Comparison of ENCODE assay signal across 8 cellular contexts in the genomic region with DNA sequence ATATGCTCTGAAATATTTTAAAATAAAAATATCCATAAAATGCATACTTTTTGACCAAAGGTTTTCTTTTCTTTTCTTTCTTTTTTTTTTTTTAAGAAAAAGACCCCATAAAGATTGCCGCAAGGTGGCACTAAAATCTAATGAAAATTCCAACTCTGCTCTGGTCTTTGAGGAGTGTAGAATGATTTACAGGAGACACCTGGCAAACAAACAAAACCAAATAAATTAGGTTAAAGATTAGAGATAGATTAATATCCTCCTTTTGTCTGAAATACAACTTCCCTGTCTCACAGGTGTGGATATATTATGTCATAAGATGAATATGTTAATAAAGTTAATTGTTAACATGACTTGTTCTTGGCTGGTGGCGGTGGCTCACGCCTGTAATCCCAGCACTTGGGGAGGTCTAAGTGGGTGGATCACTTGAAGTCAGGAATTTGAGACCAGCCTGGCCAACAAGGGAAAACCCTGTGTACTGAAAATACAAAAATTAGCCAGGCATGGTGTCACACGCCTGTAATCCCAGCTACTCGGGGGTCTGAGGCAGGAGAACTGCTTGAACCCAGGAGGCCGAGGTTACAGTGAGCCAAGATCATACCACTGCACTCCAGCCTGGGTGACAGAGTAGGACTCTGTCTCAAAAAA. TPM values are rescaled to one million over a fixed set of nuclear protein-coding genes. Genes with fewer than 3 reads are reported as not detected.
DNase-seq lines count a peak whose midpoint lies in the region; ATAC-seq, FAIRE-seq and TF ChIP-seq lines count a peak whose summit lies in the region.

No MANE protein-coding gene starts in this region.

- H3K36me3 Mint-ChIP-seq in activated CD8-positive, alpha-beta T cell treated with anti-CD3 and anti-CD28 coated beads for 36 hours (ENCODE audit: low read depth), result peaks cover 2% of the 10 kb centered on the region
- no peaks in the 10 kb centered on the region for H3K36me3 Mint-ChIP-seq in activated CD8-positive, alpha-beta T cell treated with anti-CD3 and anti-CD28 coated beads, Interleukin-2, amount 10 ng/mL, durations not matched to agents 7 days and 5 days (ENCODE audit: low read depth)

- no peak overlapping the region for H3K27ac ChIP-seq in GM12878 (ENCODE audit: control insufficient read depth, insufficient read depth)
- H3K27ac ChIP-seq in right lobe of liver, result peak overlapping the region; percentile 70 to 88 (median 83)

- H3K4me3 Mint-ChIP-seq in activated CD8-positive, alpha-beta T cell treated with anti-CD3 and anti-CD28 coated beads for 36 hours, result no peak overlapping the region
- H3K4me3 Mint-ChIP-seq in activated CD8-positive, alpha-beta T cell treated with anti-CD3 and anti-CD28 coated beads, Interleukin-2, amount 10 ng/mL, durations not matched to agents 7 days and 5 days, result no peak overlapping the region

- peaks cover 5% of the 10 kb centered on the region for H3K27me3 Mint-ChIP-seq in activated CD8-positive, alpha-beta T cell treated with anti-CD3 and anti-CD28 coated beads for 36 hours
- H3K27me3 Mint-ChIP-seq in activated CD8-positive, alpha-beta T cell treated with anti-CD3 and anti-CD28 coated beads, Interleukin-2, amount 10 ng/mL, durations not matched to agents 7 days and 5 days (ENCODE audit: low read depth), result peaks cover 34% of the 10 kb centered on the region

- TF ChIP-seq RAD21 in GM12878 (IDR thresholded peaks at IDR 0.05; ENCODE audit: insufficient read depth, low read depth, low read length), result peak; percentile 89

- in situ Hi-C loops in GM12878 (cut with MboI), result loop anchor here (5.0 to 25.0 kb wide), 2 partner anchors 199 to 519 kb away; no protein-coding TSS in a partner anchor

- H4K20me1 ChIP-seq in GM12878 (ENCODE audit: control insufficient read depth, insufficient read depth), result no peaks in the 10 kb centered on the region; the same call in 1 of the 2 replicates

- WGBS in GM12878 (ENCODE audit: insufficient coverage, insufficient replicate concordance, low lambda C conversion rate, missing lambda C conversion rate), result 73% methylated on average over 6 of the region's 6 CpGs
- 9% methylated on average over 6 of the region's 6 CpGs for WGBS in right lobe of liver (ENCODE audit: insufficient coverage, low coverage, low lambda C conversion rate, missing lambda C conversion rate)

- H3K4me1 ChIP-seq in GM12878 (ENCODE audit: control insufficient read depth, insufficient read depth, low read length) (peaks cover 3% of the 10 kb centered on the region), right lobe of liver (peaks cover 0 to 39% (median 10%) of the 10 kb centered on the region in 4 donors)

- intact Hi-C loops in activated CD8-positive, alpha-beta T cell treated with anti-CD3 and anti-CD28 coated beads for 36 hours (cut with micrococcal nuclease), result no loop called here
- intact Hi-C loops in GM12878 (cut with micrococcal nuclease; ENCODE audit: unreplicated experiment), result loop anchor here (1.0 to 10.0 kb wide), 3 partner anchors 192 to 381 kb away; a partner anchor contains a TSS
- intact Hi-C loops in right lobe of liver (cut with DNase I), result loop anchor here (5.0 to 10.0 kb wide), 2 partner anchors 151 to 199 kb away; no protein-coding TSS in a partner anchor

- peak; percentile 63 for TF ChIP-seq CTCF in activated CD8-positive, alpha-beta T cell treated with anti-CD3 and anti-CD28 coated beads for 36 hours (IDR thresholded peaks at IDR 0.05)
- peak; percentile 27 to 59 (median 41); a peak in 4 of 6 replicates for TF ChIP-seq CTCF in GM12878 (IDR thresholded peaks at IDR 0.05 in 2 of 3, conservative IDR thresholded peaks at IDR 0.05 in 1 of 3; ENCODE audit: control insufficient read depth in 2 of 3, extremely low read depth in 1 of 3, insufficient read depth in 1 of 3, low read depth in 3 of 3, low read length in 3 of 3)
- peak; percentile 48 to 71 (median 64) for TF ChIP-seq CTCF in right lobe of liver (IDR thresholded peaks at IDR 0.05)

- peaks cover 4% of the 10 kb centered on the region for H3K4me1 Mint-ChIP-seq in activated CD8-positive, alpha-beta T cell treated with anti-CD3 and anti-CD28 coated beads for 36 hours (ENCODE audit: low read depth)
- H3K4me1 Mint-ChIP-seq in activated CD8-positive, alpha-beta T cell treated with anti-CD3 and anti-CD28 coated beads, Interleukin-2, amount 10 ng/mL, durations not matched to agents 7 days and 5 days (ENCODE audit: low read depth), result peaks cover 4% of the 10 kb centered on the region

- SMC1A ChIA-PET in GM12878 (lab: Charles Lee; ENCODE audit: uncharacterized antibody, unreplicated experiment), result interaction anchor here (0.8 to 2.7 kb wide), 25 partner anchors 9 to 202 kb away, joined by 3 to 56 read pairs (median 4); no protein-coding TSS in a partner anchor

- H3K9me3 Mint-ChIP-seq in activated CD8-positive, alpha-beta T cell treated with anti-CD3 and anti-CD28 coated beads for 36 hours, result no peaks in the 10 kb centered on the region
- H3K9me3 Mint-ChIP-seq in activated CD8-positive, alpha-beta T cell treated with anti-CD3 and anti-CD28 coated beads, Interleukin-2, amount 10 ng/mL, durations not matched to agents 7 days and 5 days (ENCODE audit: insufficient read depth), result no peaks in the 10 kb centered on the region

- RAD21 ChIA-PET in GM12878 (lab: Charles Lee; ENCODE audit: unreplicated experiment), result interaction anchor here (0.7 to 5.5 kb wide), 18 partner anchors 8 to 207 kb away, joined by 3 to 107 read pairs (median 4); a partner anchor contains a TSS

- H3K9me3 ChIP-seq in GM12878 (replicated peaks; ENCODE audit: control insufficient read depth, insufficient read depth, low read length) (no peaks in the 10 kb centered on the region; the same call in 2 of the 3 replicates), right lobe of liver (no peaks in the 10 kb centered on the region)

- H3K27me3 ChIP-seq in GM12878 (replicated peaks in 1 of 2; ENCODE audit: control insufficient read depth in 2 of 2, insufficient read depth in 2 of 2, low read length in 1 of 2), result peaks cover 5 to 9% of the 10 kb centered on the region in 2 experiments; a peak in 3 of 4 replicates
- no peaks in the 10 kb centered on the region for H3K27me3 ChIP-seq in right lobe of liver

- no peak overlapping the region for H3K4me2 ChIP-seq in GM12878 (ENCODE audit: control insufficient read depth, insufficient read depth)

- no peak for ATAC-seq in activated CD8-positive, alpha-beta T cell treated with anti-CD3 and anti-CD28 coated beads for 36 hours
- no peak for ATAC-seq in activated CD8-positive, alpha-beta T cell treated with anti-CD3 and anti-CD28 coated beads, Interleukin-2, amount 10 ng/mL, durations not matched to agents 7 days and 5 days
- ATAC-seq in GM12878 (no peak), right lobe of liver (peak; percentile 2 to 22 (median 10)), HG03439 (IDR thresholded peaks at IDR 0.05; ENCODE audit: unreplicated experiment) (no peak)

- POLR2A ChIA-PET in activated CD8-positive, alpha-beta T cell treated with anti-CD3 and anti-CD28 coated beads for 36 hours (lab: Charles Lee), result no interaction called here
- POLR2A ChIA-PET in activated CD8-positive, alpha-beta T cell treated with anti-CD3 and anti-CD28 coated beads, Interleukin-2, amount 10 ng/mL, durations not matched to agents 7 days and 5 days (lab: Charles Lee), result no interaction called here
- POLR2A ChIA-PET in GM12878 (lab: Charles Lee), result interaction anchor here (1.7 kb wide), 1 partner anchor 205 kb away, joined by 4 read pairs; no protein-coding TSS in a partner anchor

- no peak overlapping the region for H2AFZ ChIP-seq in GM12878 (ENCODE audit: control insufficient read depth, low read depth, low read length)

- FAIRE-seq in GM12878 (lab: Jason Lieb, UNC), result peak; percentile 7

- no peak for DNase-seq in activated CD8-positive, alpha-beta T cell treated with anti-CD3 and anti-CD28 coated beads for 36 hours
- no peak for DNase-seq in activated CD8-positive, alpha-beta T cell treated with anti-CD3 and anti-CD28 coated beads, Interleukin-2, amount 10 ng/mL, durations not matched to agents 7 days and 5 days
- peak; percentile 14 for DNase-seq in NCI-H146 treated with DMSO at 0.1 percent for 48 hours (lab: John Stamatoyannopoulos, UW; ENCODE audit: unreplicated experiment)
- no peak for DNase-seq in GM12878 (ENCODE audit: low read depth, low spot score)
- DNase-seq in right lobe of liver, result peak; percentile 56 to 73 (median 62)
- DNase-seq in ureter (ENCODE audit: low spot score), result peak; percentile 42
- no peak for DNase-seq in H4 (ENCODE audit: low spot score)

- H3K36me3 ChIP-seq in GM12878 (ENCODE audit: control insufficient read depth in 2 of 2, insufficient read depth in 2 of 2, low read length in 1 of 2), result no peaks in the 10 kb centered on the region
- H3K36me3 ChIP-seq in right lobe of liver, result peaks cover 0 to 12% (median 9%) of the 10 kb centered on the region in 4 donors

- no peak overlapping the region for H3K4me3 ChIP-seq in GM12878
- peak overlapping the region in 1 of 3 donors; percentile 13 for H3K4me3 ChIP-seq in right lobe of liver

- no TSS peak for BruUV-seq in GM12878 (replicated peaks; lab: Mats Ljungman, UMichigan)

- CTCF ChIA-PET in activated CD8-positive, alpha-beta T cell treated with anti-CD3 and anti-CD28 coated beads for 36 hours (lab: Charles Lee), result interaction anchor here (0.8 to 10.2 kb wide), 15 partner anchors 9 to 218 kb away, joined by 3 to 117 read pairs (median 4); a partner anchor contains a TSS
- CTCF ChIA-PET in activated CD8-positive, alpha-beta T cell treated with anti-CD3 and anti-CD28 coated beads, Interleukin-2, amount 10 ng/mL, durations not matched to agents 7 days and 5 days (lab: Charles Lee), result interaction anchor here (1.0 to 2.2 kb wide), 8 partner anchors 19 to 218 kb away, joined by 5 to 35 read pairs (median 9); a partner anchor contains a TSS
- CTCF ChIA-PET in GM12878 (lab: Yijun Ruan, JAX), result interaction anchor here (0.9 to 6.0 kb wide), 18 partner anchors 10 to 218 kb away, joined by 3 to 119 read pairs (median 6); a partner anchor contains a TSS

- no peak for TF ChIP-seq EP300 in GM12878 (IDR thresholded peaks at IDR 0.05; ENCODE audit: borderline replicate concordance in 1 of 2, control insufficient read depth in 1 of 2, low read depth in 2 of 2, low read length in 2 of 2)

- H3K9ac ChIP-seq in GM12878 (ENCODE audit: control insufficient read depth, insufficient read depth, low read length), result no peak overlapping the region

- H3K27ac Mint-ChIP-seq in activated CD8-positive, alpha-beta T cell treated with anti-CD3 and anti-CD28 coated beads for 36 hours, result no peak overlapping the region
- H3K27ac Mint-ChIP-seq in activated CD8-positive, alpha-beta T cell treated with anti-CD3 and anti-CD28 coated beads, Interleukin-2, amount 10 ng/mL, durations not matched to agents 7 days and 5 days, result no peak overlapping the region

- peaks cover 1% of the 10 kb centered on the region; the same call in 1 of the 2 replicates for H3K79me2 ChIP-seq in GM12878 (ENCODE audit: control insufficient read depth, insufficient read depth, low read length)

- TF ChIP-seq POLR2A in GM12878 (IDR thresholded peaks at IDR 0.05; ENCODE audit: low read depth, low read length) (no peak), right lobe of liver (IDR thresholded peaks at IDR 0.05) (peak; percentile 67)

RNA-seq across cellular contexts. Expression of a gene that starts 3.5 kb away (rescaled TPM):
- 10 to 100 TPM; 14.2 to 15.4 TPM for total RNA-seq in activated CD8-positive, alpha-beta T cell treated with anti-CD3 and anti-CD28 coated beads for 36 hours
- total RNA-seq in activated CD8-positive, alpha-beta T cell treated with anti-CD3 and anti-CD28 coated beads, Interleukin-2, amount 10 ng/mL, durations not matched to agents 7 days and 5 days, result 1 to 10 TPM; 1.2 to 1.3 TPM
- total RNA-seq in GM12878 (2013; cell fraction: nucleolus; rRNA removed), result 10.4 and 10.5 TPM in 2 replicates
- total RNA-seq in GM12878 (2014; rRNA removed) (4.1 and 4.8 TPM in 2 replicates), GM12878 (2014; rRNA removed; fragmentation: Illumina TruSeq; extraction: Trizol) (1.0 and 1.2 TPM in 2 replicates), GM12878 (2021) (4.0 and 4.5 TPM in 2 replicates), right lobe of liver (100 to 1,000 TPM; 185 to 656 (median 388) TPM), ureter (304 TPM)
- polyA plus RNA-seq in GM12878 (2011; ENCODE audit: low read depth), result 3.6 TPM
- polyA plus RNA-seq in GM12878 (2011; rRNA removed) (1.1 and 1.8 TPM in 2 replicates), GM12878 (2014; fragmentation: Illumina TruSeq; extraction: Trizol) (0.73 and 1.2 TPM in 2 replicates), GM12878 (2014; fragmentation: Nextera tagmentation; extraction: Ambion mirVana) (under 1 TPM; 0.03 to 0.35 TPM), GM12878 (2014; rRNA removed) (2.8 and 3.0 TPM in 2 replicates), GM12878 (2016; fragmentation: Nextera tagmentation; extraction: Ambion mirVana) (under 1 TPM; 0.45 to 0.87 TPM)
- 1.2 and 1.7 TPM in 2 replicates for polyA plus RNA-seq in GM12878 (2011; cell fraction: cytosol; rRNA removed)
- polyA plus RNA-seq in GM12878 (2011; cell fraction: nucleus; rRNA removed), result 2.7 and 2.9 TPM in 2 replicates
- 5.2 and 5.6 TPM in 2 replicates for polyA plus RNA-seq in GM12878 (2012)
- 0.44 and 1.1 TPM in 2 replicates for polyA minus RNA-seq in GM12878 (2011; rRNA and poly(A)+ RNA removed)
- polyA minus RNA-seq in GM12878 (2011; cell fraction: cytosol; rRNA and poly(A)+ RNA removed), result 7.8 and 8.4 TPM in 2 replicates
- 5.2 and 8.0 TPM in 2 replicates for polyA minus RNA-seq in GM12878 (2011; cell fraction: nucleus; rRNA and poly(A)+ RNA removed)
- 11.7 and 12.6 TPM in 2 replicates for total RNA-seq in H4 (2014; rRNA removed; shearing (Covaris generic))

Comparison
In these comparisons a context has a peak if more than half of its experiments do, and no peak if none do; other contexts are left out.
1. ATAC-seq: peak in right lobe of liver (4 of 4); none in activated CD8-positive, alpha-beta T cell treated with anti-CD3 and anti-CD28 coated beads for 36 hours (single experiment), activated CD8-positive, alpha-beta T cell treated with anti-CD3 and anti-CD28 coated beads, Interleukin-2, amount 10 ng/mL, durations not matched to agents 7 days and 5 days (single experiment), GM12878 (single experiment) and HG03439 (single experiment).
2. DNase-seq: peak in NCI-H146 treated with DMSO at 0.1 percent for 48 hours (single experiment), right lobe of liver (3 of 3) and ureter (single experiment); none in activated CD8-positive, alpha-beta T cell treated with anti-CD3 and anti-CD28 coated beads for 36 hours (single experiment), activated CD8-positive, alpha-beta T cell treated with anti-CD3 and anti-CD28 coated beads, Interleukin-2, amount 10 ng/mL, durations not matched to agents 7 days and 5 days (single experiment), GM12878 (single experiment) and H4 (single experiment).
3. RNA of a gene that starts 3.5 kb away (total RNA-seq): 185 to 656 TPM in right lobe of liver and 304 TPM in ureter (single experiment); 14.2 to 15.4 TPM in activated CD8-positive, alpha-beta T cell treated with anti-CD3 and anti-CD28 coated beads for 36 hours, 11.7 to 12.6 TPM in H4, 1.0 to 10.5 TPM in GM12878 and 1.2 to 1.3 TPM in activated CD8-positive, alpha-beta T cell treated with anti-CD3 and anti-CD28 coated beads, Interleukin-2, amount 10 ng/mL, durations not matched to agents 7 days and 5 days; every median in the first group is over 10 times any median in the second.
4. Peak in every context shown above with its lines, with median percentiles within 50 percentile points of each other: CTCF ChIP-seq.